In the genomic region with DNA sequence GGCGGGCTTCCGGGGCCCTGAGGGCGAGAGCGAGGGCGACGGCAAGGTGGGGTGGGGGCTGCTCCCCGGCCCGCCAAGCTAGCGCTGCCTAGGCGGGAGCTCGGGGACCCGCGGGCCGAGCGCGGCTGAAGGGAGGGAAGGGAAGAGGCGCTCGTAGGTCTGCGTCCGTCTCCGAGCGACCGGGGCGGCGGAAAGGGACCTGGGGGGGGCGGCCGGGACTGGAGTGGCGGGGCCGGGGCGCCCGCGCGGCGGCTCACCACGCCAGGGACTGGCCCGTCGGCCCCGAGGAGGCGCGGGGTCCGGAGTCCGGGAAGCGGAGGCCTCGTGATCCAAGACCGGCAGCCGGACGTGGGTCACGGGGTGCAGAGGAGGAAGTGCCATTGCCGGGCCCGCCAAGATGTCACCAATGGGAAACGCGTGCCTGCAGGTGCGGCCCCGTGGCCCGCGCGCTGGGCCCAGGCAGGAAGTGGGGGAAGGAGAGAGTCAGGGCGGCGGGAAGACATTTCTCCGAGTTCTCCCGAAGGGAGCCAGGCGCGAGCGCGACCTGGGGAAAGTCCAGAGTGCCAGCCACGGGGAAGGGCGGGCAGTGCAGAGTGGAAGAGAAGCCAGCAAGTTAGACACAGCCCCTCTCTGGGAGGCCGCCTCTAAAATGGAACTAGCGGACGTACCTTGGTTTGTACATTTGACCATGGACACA, we compare ENCODE assay signal across 1 cellular context.
TF ChIP-seq lines count a peak whose summit lies in the region.

No MANE protein-coding gene starts in this region.

TF ChIP-seq in K562, 482 proteins besides CTCF, POLR2A, EP300 and RAD21 (continued from another document and continues in another):
- TF ChIP-seq, protein P1, sequence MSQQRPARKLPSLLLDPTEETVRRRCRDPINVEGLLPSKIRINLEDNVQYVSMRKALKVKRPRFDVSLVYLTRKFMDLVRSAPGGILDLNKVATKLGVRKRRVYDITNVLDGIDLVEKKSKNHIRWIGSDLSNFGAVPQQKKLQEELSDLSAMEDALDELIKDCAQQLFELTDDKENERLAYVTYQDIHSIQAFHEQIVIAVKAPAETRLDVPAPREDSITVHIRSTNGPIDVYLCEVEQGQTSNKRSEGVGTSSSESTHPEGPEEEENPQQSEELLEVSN (IDR thresholded peaks at IDR 0.05; ENCODE audit: borderline replicate concordance in 1 of 2, extremely low read depth in 1 of 2, insufficient read depth in 1 of 2, insufficient read length in 1 of 2, low read depth in 1 of 2, low read length in 1 of 2, poor library complexity in 1 of 2, severe bottlenecking in 1 of 2) = peak; percentile 99
- TF ChIP-seq, protein P2, sequence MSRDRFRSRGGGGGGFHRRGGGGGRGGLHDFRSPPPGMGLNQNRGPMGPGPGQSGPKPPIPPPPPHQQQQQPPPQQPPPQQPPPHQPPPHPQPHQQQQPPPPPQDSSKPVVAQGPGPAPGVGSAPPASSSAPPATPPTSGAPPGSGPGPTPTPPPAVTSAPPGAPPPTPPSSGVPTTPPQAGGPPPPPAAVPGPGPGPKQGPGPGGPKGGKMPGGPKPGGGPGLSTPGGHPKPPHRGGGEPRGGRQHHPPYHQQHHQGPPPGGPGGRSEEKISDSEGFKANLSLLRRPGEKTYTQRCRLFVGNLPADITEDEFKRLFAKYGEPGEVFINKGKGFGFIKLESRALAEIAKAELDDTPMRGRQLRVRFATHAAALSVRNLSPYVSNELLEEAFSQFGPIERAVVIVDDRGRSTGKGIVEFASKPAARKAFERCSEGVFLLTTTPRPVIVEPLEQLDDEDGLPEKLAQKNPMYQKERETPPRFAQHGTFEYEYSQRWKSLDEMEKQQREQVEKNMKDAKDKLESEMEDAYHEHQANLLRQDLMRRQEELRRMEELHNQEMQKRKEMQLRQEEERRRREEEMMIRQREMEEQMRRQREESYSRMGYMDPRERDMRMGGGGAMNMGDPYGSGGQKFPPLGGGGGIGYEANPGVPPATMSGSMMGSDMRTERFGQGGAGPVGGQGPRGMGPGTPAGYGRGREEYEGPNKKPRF (IDR thresholded peaks at IDR 0.05; ENCODE audit: low read depth, low read length) = no peak
- TF ChIP-seq HCFC1 (IDR thresholded peaks at IDR 0.05; ENCODE audit: low read depth, low read length) (peak; percentile 50), PRPF4 (IDR thresholded peaks at IDR 0.05; ENCODE audit: insufficient read depth, low read depth, low read length, poor library complexity, severe bottlenecking) (peak; percentile 46), DMBX1 (CRISPR knock-in tag; IDR thresholded peaks at IDR 0.05; ENCODE audit: borderline replicate concordance) (peak; percentile 80; the same call in 1 of the 2 replicates), LCOR (CRISPR knock-in tag; IDR thresholded peaks at IDR 0.05) (peak; percentile 67; the same call in 1 of the 2 replicates), RCOR1 (IDR thresholded peaks at IDR 0.05; ENCODE audit: borderline replicate concordance in 1 of 2, low read depth in 2 of 2, low read length in 2 of 2) (peak in 1 of 2 experiments; percentile 65; a peak in 1 of 4 replicates), MEF2A (IDR thresholded peaks at IDR 0.05; ENCODE audit: control insufficient read depth, low read depth, low read length) (no peak), YBX1 (IDR thresholded peaks at IDR 0.05) (no peak), CCNT2 (IDR thresholded peaks at IDR 0.05; ENCODE audit: borderline replicate concordance, extremely low read depth, insufficient read length, low read depth, low read length) (peak; percentile 96), TFAM (CRISPR knock-in tag; conservative IDR thresholded peaks at IDR 0.05) (no peak), HNRNPL (IDR thresholded peaks at IDR 0.05; ENCODE audit: low read depth, low read length) (0 out of 2 replicates have a peak, but pooled peaks have one; percentile 77), POLR2H (tag; IDR thresholded peaks at IDR 0.05; ENCODE audit: low read depth) (peak; percentile 88), COPS2 (conservative IDR thresholded peaks at IDR 0.05) (no peak), NR2C1 (IDR thresholded peaks at IDR 0.05) (no peak), NR2C1 (tag; IDR thresholded peaks at IDR 0.05) (peak; percentile 58; the same call in 1 of the 2 replicates), ZNF561 (CRISPR knock-in tag; conservative IDR thresholded peaks at IDR 0.05) (no peak), ETV5 (CRISPR knock-in tag; IDR thresholded peaks at IDR 0.05; ENCODE audit: low read depth) (peak; percentile 93), RBM22 (IDR thresholded peaks at IDR 0.05; ENCODE audit: low read depth, low read length, poor library complexity, severe bottlenecking) (peak; percentile 91), PML (IDR thresholded peaks at IDR 0.05; ENCODE audit: low read length) (peak; percentile 70), PTRF (tag; IDR thresholded peaks at IDR 0.05) (no peak), TOE1 (IDR thresholded peaks at IDR 0.05; ENCODE audit: borderline replicate concordance) (peak; percentile 93), TOE1 (CRISPR knock-in tag; IDR thresholded peaks at IDR 0.05; ENCODE audit: borderline replicate concordance, low read depth) (no peak), SRSF9 (IDR thresholded peaks at IDR 0.05; ENCODE audit: borderline replicate concordance, low read depth, low read length) (no peak), RBM25 (IDR thresholded peaks at IDR 0.05; ENCODE audit: low read depth, low read length, severe bottlenecking) (peak; percentile 11), TAF7 (tag; IDR thresholded peaks at IDR 0.05) (peak; percentile 70), MAFK (IDR thresholded peaks at IDR 0.05; ENCODE audit: low read length) (no peak), ZNF766 (CRISPR knock-in tag; conservative IDR thresholded peaks at IDR 0.05) (peak; percentile 56; the same call in 1 of the 2 replicates), YY1 (IDR thresholded peaks at IDR 0.05; ENCODE audit: borderline replicate concordance in 1 of 3, control insufficient read depth in 1 of 3, extremely low read depth in 1 of 3, insufficient read depth in 3 of 3, insufficient read length in 1 of 3, insufficient replicate concordance in 2 of 3, low read depth in 1 of 3, low read length in 2 of 3) (peak; percentile 39 to 89 (median 85)), ATF1 (CRISPR knock-in tag; IDR thresholded peaks at IDR 0.05) (no peak), ATF1 (tag; IDR thresholded peaks at IDR 0.05) (peak; percentile 66), BHLHE40 (IDR thresholded peaks at IDR 0.05; ENCODE audit: low read length) (peak; percentile 98), MEF2D (tag; conservative IDR thresholded peaks at IDR 0.05; ENCODE audit: low read depth) (0 out of 2 replicates have a peak, but pooled peaks have one; percentile 34), ZNF217 (CRISPR knock-in tag; IDR thresholded peaks at IDR 0.05) (peak; percentile 95), CHD1 (IDR thresholded peaks at IDR 0.05; ENCODE audit: low read length) (peak; percentile 82), TCFL5 (CRISPR knock-in tag; conservative IDR thresholded peaks at IDR 0.05) (no peak)
- TF ChIP-seq, protein P3, sequence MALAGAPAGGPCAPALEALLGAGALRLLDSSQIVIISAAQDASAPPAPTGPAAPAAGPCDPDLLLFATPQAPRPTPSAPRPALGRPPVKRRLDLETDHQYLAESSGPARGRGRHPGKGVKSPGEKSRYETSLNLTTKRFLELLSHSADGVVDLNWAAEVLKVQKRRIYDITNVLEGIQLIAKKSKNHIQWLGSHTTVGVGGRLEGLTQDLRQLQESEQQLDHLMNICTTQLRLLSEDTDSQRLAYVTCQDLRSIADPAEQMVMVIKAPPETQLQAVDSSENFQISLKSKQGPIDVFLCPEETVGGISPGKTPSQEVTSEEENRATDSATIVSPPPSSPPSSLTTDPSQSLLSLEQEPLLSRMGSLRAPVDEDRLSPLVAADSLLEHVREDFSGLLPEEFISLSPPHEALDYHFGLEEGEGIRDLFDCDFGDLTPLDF (CRISPR knock-in tag; IDR thresholded peaks at IDR 0.05) = peak; percentile 97
- TF ChIP-seq, protein P4, sequence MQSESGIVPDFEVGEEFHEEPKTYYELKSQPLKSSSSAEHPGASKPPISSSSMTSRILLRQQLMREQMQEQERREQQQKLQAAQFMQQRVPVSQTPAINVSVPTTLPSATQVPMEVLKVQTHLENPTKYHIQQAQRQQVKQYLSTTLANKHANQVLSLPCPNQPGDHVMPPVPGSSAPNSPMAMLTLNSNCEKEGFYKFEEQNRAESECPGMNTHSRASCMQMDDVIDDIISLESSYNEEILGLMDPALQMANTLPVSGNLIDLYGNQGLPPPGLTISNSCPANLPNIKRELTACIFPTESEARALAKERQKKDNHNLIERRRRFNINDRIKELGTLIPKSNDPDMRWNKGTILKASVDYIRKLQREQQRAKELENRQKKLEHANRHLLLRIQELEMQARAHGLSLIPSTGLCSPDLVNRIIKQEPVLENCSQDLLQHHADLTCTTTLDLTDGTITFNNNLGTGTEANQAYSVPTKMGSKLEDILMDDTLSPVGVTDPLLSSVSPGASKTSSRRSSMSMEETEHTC (IDR thresholded peaks at IDR 0.05) = peak; percentile 95
- TF ChIP-seq, protein P5, sequence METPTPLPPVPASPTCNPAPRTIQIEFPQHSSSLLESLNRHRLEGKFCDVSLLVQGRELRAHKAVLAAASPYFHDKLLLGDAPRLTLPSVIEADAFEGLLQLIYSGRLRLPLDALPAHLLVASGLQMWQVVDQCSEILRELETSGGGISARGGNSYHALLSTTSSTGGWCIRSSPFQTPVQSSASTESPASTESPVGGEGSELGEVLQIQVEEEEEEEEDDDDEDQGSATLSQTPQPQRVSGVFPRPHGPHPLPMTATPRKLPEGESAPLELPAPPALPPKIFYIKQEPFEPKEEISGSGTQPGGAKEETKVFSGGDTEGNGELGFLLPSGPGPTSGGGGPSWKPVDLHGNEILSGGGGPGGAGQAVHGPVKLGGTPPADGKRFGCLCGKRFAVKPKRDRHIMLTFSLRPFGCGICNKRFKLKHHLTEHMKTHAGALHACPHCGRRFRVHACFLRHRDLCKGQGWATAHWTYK (CRISPR knock-in tag; IDR thresholded peaks at IDR 0.05) = peak; percentile 90
- TF ChIP-seq, protein P6, sequence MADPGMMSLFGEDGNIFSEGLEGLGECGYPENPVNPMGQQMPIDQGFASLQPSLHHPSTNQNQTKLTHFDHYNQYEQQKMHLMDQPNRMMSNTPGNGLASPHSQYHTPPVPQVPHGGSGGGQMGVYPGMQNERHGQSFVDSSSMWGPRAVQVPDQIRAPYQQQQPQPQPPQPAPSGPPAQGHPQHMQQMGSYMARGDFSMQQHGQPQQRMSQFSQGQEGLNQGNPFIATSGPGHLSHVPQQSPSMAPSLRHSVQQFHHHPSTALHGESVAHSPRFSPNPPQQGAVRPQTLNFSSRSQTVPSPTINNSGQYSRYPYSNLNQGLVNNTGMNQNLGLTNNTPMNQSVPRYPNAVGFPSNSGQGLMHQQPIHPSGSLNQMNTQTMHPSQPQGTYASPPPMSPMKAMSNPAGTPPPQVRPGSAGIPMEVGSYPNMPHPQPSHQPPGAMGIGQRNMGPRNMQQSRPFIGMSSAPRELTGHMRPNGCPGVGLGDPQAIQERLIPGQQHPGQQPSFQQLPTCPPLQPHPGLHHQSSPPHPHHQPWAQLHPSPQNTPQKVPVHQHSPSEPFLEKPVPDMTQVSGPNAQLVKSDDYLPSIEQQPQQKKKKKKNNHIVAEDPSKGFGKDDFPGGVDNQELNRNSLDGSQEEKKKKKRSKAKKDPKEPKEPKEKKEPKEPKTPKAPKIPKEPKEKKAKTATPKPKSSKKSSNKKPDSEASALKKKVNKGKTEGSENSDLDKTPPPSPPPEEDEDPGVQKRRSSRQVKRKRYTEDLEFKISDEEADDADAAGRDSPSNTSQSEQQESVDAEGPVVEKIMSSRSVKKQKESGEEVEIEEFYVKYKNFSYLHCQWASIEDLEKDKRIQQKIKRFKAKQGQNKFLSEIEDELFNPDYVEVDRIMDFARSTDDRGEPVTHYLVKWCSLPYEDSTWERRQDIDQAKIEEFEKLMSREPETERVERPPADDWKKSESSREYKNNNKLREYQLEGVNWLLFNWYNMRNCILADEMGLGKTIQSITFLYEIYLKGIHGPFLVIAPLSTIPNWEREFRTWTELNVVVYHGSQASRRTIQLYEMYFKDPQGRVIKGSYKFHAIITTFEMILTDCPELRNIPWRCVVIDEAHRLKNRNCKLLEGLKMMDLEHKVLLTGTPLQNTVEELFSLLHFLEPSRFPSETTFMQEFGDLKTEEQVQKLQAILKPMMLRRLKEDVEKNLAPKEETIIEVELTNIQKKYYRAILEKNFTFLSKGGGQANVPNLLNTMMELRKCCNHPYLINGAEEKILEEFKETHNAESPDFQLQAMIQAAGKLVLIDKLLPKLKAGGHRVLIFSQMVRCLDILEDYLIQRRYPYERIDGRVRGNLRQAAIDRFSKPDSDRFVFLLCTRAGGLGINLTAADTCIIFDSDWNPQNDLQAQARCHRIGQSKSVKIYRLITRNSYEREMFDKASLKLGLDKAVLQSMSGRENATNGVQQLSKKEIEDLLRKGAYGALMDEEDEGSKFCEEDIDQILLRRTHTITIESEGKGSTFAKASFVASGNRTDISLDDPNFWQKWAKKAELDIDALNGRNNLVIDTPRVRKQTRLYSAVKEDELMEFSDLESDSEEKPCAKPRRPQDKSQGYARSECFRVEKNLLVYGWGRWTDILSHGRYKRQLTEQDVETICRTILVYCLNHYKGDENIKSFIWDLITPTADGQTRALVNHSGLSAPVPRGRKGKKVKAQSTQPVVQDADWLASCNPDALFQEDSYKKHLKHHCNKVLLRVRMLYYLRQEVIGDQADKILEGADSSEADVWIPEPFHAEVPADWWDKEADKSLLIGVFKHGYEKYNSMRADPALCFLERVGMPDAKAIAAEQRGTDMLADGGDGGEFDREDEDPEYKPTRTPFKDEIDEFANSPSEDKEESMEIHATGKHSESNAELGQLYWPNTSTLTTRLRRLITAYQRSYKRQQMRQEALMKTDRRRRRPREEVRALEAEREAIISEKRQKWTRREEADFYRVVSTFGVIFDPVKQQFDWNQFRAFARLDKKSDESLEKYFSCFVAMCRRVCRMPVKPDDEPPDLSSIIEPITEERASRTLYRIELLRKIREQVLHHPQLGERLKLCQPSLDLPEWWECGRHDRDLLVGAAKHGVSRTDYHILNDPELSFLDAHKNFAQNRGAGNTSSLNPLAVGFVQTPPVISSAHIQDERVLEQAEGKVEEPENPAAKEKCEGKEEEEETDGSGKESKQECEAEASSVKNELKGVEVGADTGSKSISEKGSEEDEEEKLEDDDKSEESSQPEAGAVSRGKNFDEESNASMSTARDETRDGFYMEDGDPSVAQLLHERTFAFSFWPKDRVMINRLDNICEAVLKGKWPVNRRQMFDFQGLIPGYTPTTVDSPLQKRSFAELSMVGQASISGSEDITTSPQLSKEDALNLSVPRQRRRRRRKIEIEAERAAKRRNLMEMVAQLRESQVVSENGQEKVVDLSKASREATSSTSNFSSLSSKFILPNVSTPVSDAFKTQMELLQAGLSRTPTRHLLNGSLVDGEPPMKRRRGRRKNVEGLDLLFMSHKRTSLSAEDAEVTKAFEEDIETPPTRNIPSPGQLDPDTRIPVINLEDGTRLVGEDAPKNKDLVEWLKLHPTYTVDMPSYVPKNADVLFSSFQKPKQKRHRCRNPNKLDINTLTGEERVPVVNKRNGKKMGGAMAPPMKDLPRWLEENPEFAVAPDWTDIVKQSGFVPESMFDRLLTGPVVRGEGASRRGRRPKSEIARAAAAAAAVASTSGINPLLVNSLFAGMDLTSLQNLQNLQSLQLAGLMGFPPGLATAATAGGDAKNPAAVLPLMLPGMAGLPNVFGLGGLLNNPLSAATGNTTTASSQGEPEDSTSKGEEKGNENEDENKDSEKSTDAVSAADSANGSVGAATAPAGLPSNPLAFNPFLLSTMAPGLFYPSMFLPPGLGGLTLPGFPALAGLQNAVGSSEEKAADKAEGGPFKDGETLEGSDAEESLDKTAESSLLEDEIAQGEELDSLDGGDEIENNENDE (IDR thresholded peaks at IDR 0.05; ENCODE audit: low read depth, low read length) = no peak
